ENCODE assay signal across 9 cellular contexts in genomic region chr17:44981221-44981968, GRCh38. TPM values are rescaled to one million over a fixed set of nuclear protein-coding genes. Genes with fewer than 3 reads are reported as not detected.
DNase-seq lines count a peak whose midpoint lies in the region; ATAC-seq, FAIRE-seq and TF ChIP-seq lines count a peak whose summit lies in the region.
"Had no signal": no experiment of that assay in that cellular context is flagged by ENCODE, and none has a peak within 500 bp of the region (broad histone marks: within the 10 kb centered on the region; RNA-seq: fewer than 3 reads in every experiment).

No MANE protein-coding gene starts in this region.

- H3K4me3 ChIP-seq in bronchial epithelial cell (ENCODE audit: low read depth, low read length), result peak overlapping the region; percentile 9

- peak; percentile 85 for FAIRE-seq in bronchial epithelial cell (lab: Jason Lieb, UNC)

- ATAC-seq in GM21390 (IDR thresholded peaks at IDR 0.05; ENCODE audit: unreplicated experiment) (no peak), HG03342 (IDR thresholded peaks at IDR 0.05; ENCODE audit: unreplicated experiment) (no peak)
- ATAC-seq: natural killer cell had no signal

- peaks cover 2% of the 10 kb centered on the region for H3K9me3 Mint-ChIP-seq in activated naive CD4-positive, alpha-beta T cell treated with anti-CD3 and anti-CD28 coated beads, Interleukin-2, amount 10 ng/mL, durations not matched to agents 7 days and 5 days
- H3K9me3 Mint-ChIP-seq: natural killer cell had no signal

- no peak overlapping the region for H3K27ac Mint-ChIP-seq in activated naive CD4-positive, alpha-beta T cell treated with anti-CD3 and anti-CD28 coated beads, Interleukin-2, amount 10 ng/mL, durations not matched to agents 7 days and 5 days
- H3K27ac Mint-ChIP-seq: natural killer cell had no signal

- DNase-seq in DMS53 treated with DMSO at 0.1 percent for 48 hours (lab: John Stamatoyannopoulos, UW; ENCODE audit: unreplicated experiment) (peak; percentile 93), NCI-H2196 treated with DMSO at 0.1 percent for 48 hours (lab: John Stamatoyannopoulos, UW; ENCODE audit: unreplicated experiment) (peak; percentile 58), bronchial epithelial cell (ENCODE audit: low read depth) (peak; percentile 87), lung microvascular endothelial cell (ENCODE audit: low read depth in 2 of 2) (peak; percentile 80 to 89), SKM-1 (lab: John Stamatoyannopoulos, UW; ENCODE audit: unreplicated experiment) (no peak)
- no peak for DNase-seq in activated naive CD4-positive, alpha-beta T cell treated with anti-CD3 and anti-CD28 coated beads, Interleukin-2, amount 10 ng/mL, durations not matched to agents 7 days and 5 days
- DNase-seq: natural killer cell had no signal

- no peak for TF ChIP-seq CTCF in bronchial epithelial cell (IDR thresholded peaks at IDR 0.05; ENCODE audit: insufficient read depth, low read length, severe bottlenecking)

- H3K27me3 Mint-ChIP-seq in activated naive CD4-positive, alpha-beta T cell treated with anti-CD3 and anti-CD28 coated beads, Interleukin-2, amount 10 ng/mL, durations not matched to agents 7 days and 5 days, result peaks cover 84% of the 10 kb centered on the region

- no peaks in the 10 kb centered on the region for H3K36me3 ChIP-seq in bronchial epithelial cell (ENCODE audit: control insufficient read depth, insufficient read depth, low read length)

- no peaks in the 10 kb centered on the region for H3K36me3 Mint-ChIP-seq in activated naive CD4-positive, alpha-beta T cell treated with anti-CD3 and anti-CD28 coated beads, Interleukin-2, amount 10 ng/mL, durations not matched to agents 7 days and 5 days
- H3K36me3 Mint-ChIP-seq: natural killer cell had no signal

- CTCF ChIA-PET in activated naive CD4-positive, alpha-beta T cell treated with anti-CD3 and anti-CD28 coated beads, Interleukin-2, amount 10 ng/mL, durations not matched to agents 7 days and 5 days (lab: Charles Lee), result interaction anchor here (0.6 kb wide), 1 partner anchor 967 kb away, joined by 3 read pairs; no protein-coding TSS in a partner anchor

- no peak overlapping the region for H3K4me3 Mint-ChIP-seq in activated naive CD4-positive, alpha-beta T cell treated with anti-CD3 and anti-CD28 coated beads, Interleukin-2, amount 10 ng/mL, durations not matched to agents 7 days and 5 days
- H3K4me3 Mint-ChIP-seq: natural killer cell had no signal

- no peaks in the 10 kb centered on the region for H3K4me1 Mint-ChIP-seq in activated naive CD4-positive, alpha-beta T cell treated with anti-CD3 and anti-CD28 coated beads, Interleukin-2, amount 10 ng/mL, durations not matched to agents 7 days and 5 days
- H3K4me1 Mint-ChIP-seq: natural killer cell had no signal

- peaks cover 5% of the 10 kb centered on the region for H3K27me3 ChIP-seq in bronchial epithelial cell (ENCODE audit: control insufficient read depth, insufficient read depth, low read length)

RNA-seq across cellular contexts. Expression of gene C1QL1, which starts 13.3 kb away (rescaled TPM):
- not detected in 2 replicates for total RNA-seq in bronchial epithelial cell
- under 0.01 TPM in 1 of 2 replicates, not detected in the other for total RNA-seq in lung microvascular endothelial cell
- total RNA-seq: natural killer cell had no signal

RNA-seq across cellular contexts. Expression of gene KIF18B, which starts 33.8 kb away (rescaled TPM):
- total RNA-seq in bronchial epithelial cell (0.13 TPM in 1 of 2 replicates, not detected in the other), lung microvascular endothelial cell (0.60 and 1.3 TPM in 2 replicates)

Comparison
In these comparisons a context has a peak if more than half of its experiments do, and no peak if none do; other contexts are left out.
1. DNase-seq: peak in DMS53 treated with DMSO at 0.1 percent for 48 hours (single experiment), NCI-H2196 treated with DMSO at 0.1 percent for 48 hours (single experiment), bronchial epithelial cell (single experiment) and lung microvascular endothelial cell (2 of 2); none in SKM-1 (single experiment) and activated naive CD4-positive, alpha-beta T cell treated with anti-CD3 and anti-CD28 coated beads, Interleukin-2, amount 10 ng/mL, durations not matched to agents 7 days and 5 days (single experiment).